ENCODE assay signal across 20 cellular contexts in the genomic region with DNA sequence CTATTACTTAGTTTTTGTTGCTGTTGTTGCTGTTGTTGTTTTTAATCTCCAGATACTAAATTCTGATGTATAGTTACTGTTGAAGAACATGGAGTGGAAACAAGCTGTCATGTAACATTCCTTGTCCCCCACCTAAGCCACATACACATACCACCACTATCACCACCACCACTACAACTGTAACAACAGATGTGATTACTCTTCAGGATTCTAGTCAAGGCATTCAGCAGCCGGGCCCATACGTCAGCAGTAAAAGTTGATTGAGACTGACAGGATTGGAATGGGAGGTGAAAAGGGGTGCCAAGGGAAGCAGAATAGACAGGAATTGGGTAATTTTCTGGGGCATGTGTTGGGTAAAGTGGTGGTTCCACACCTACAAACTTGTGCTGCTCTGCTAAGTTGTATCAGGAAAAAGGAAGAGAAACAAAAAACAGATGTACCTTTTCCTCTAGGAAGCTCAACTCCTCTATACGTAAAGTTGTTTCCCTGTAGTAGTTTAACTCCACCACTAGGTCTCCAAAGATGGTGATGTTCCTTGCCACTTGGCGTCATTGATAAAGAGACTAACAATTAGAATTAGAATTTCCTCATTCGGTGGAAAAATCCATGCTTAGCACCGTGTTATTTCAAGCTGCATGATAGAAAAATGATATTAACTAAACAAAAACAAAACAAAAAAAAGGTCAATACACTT.
"Had no signal": no experiment of that assay in that cellular context is flagged by ENCODE, and none has a peak within 500 bp of the region (broad histone marks: within the 10 kb centered on the region; RNA-seq: fewer than 3 reads in every experiment).

No MANE protein-coding gene starts in this region.

- H3K4me3 Mint-ChIP-seq: activated naive CD8-positive, alpha-beta T cell treated with anti-CD3 and anti-CD28 coated beads, Interleukin-2, amount 10 ng/mL, durations not matched to agents 7 days and 5 days; activated T-helper 1 cell treated with anti-CD3 and anti-CD28 coated beads, Interleukin-12 subunit alpha, Interleukin-12 subunit beta, Interleukin-2, Interleukin-4 antibody, amounts not matched to agents 30 ng/mL and 10 ng/mL and 1 ng/mL, durations not matched to agents 14 hours and 24 hours and 36 hours; immature natural killer cell; naive thymus-derived CD8-positive, alpha-beta T cell; stimulated activated naive CD8-positive, alpha-beta T cell treated with anti-CD3 and anti-CD28 coated beads, Interleukin-15, amount 100 ng/mL, for 72 hours; T-cell had no signal

- DNase-seq: activated CD4-positive, alpha-beta T cell treated with anti-CD3 and anti-CD28 coated beads, Interleukin-2, amount 50 U/mL, for 1 hour; activated CD8-positive, alpha-beta memory T cell treated with anti-CD3 and anti-CD28 coated beads for 24 hours; activated naive CD4-positive, alpha-beta T cell; activated naive CD8-positive, alpha-beta T cell treated with anti-CD3 and anti-CD28 coated beads, Interleukin-2, amount 10 ng/mL, durations not matched to agents 7 days and 5 days; aorta; dorsolateral prefrontal cortex; immature natural killer cell; mammary epithelial cell; naive thymus-derived CD8-positive, alpha-beta T cell; right lobe of liver; SK-N-SH; spleen; stimulated activated naive CD8-positive, alpha-beta T cell treated with anti-CD3 and anti-CD28 coated beads, Interleukin-15, amount 100 ng/mL, for 72 hours; T-cell; T-helper 9 cell; testis; upper lobe of left lung had no signal

- H3K9me3 ChIP-seq: neutrophil, prostate gland, right lobe of liver, testis, upper lobe of left lung had no signal

- H3K4me1 Mint-ChIP-seq: activated naive CD8-positive, alpha-beta T cell treated with anti-CD3 and anti-CD28 coated beads, Interleukin-2, amount 10 ng/mL, durations not matched to agents 7 days and 5 days; T-cell had no signal

- H3K27ac ChIP-seq: dorsolateral prefrontal cortex, neutrophil, prostate gland, right lobe of liver, spleen, testis, upper lobe of left lung had no signal

- H3K36me3 ChIP-seq: neutrophil, prostate gland, right lobe of liver, spleen, upper lobe of left lung had no signal

- H3K4me2 ChIP-seq: SK-N-SH had no signal

- H3K27ac Mint-ChIP-seq: activated naive CD8-positive, alpha-beta T cell treated with anti-CD3 and anti-CD28 coated beads, Interleukin-2, amount 10 ng/mL, durations not matched to agents 7 days and 5 days; activated T-helper 1 cell treated with anti-CD3 and anti-CD28 coated beads, Interleukin-12 subunit alpha, Interleukin-12 subunit beta, Interleukin-2, Interleukin-4 antibody, amounts not matched to agents 30 ng/mL and 10 ng/mL and 1 ng/mL, durations not matched to agents 14 hours and 24 hours and 36 hours; immature natural killer cell; naive thymus-derived CD8-positive, alpha-beta T cell; stimulated activated naive CD8-positive, alpha-beta T cell treated with anti-CD3 and anti-CD28 coated beads, Interleukin-15, amount 100 ng/mL, for 72 hours; T-cell had no signal

- H3K4me3 ChIP-seq: dorsolateral prefrontal cortex, prostate gland, right lobe of liver, spleen, testis, upper lobe of left lung had no signal

- H3K27me3 Mint-ChIP-seq: activated naive CD8-positive, alpha-beta T cell treated with anti-CD3 and anti-CD28 coated beads, Interleukin-2, amount 10 ng/mL, durations not matched to agents 7 days and 5 days; stimulated activated naive CD8-positive, alpha-beta T cell treated with anti-CD3 and anti-CD28 coated beads, Interleukin-15, amount 100 ng/mL, for 72 hours; T-cell had no signal

- H3K27me3 ChIP-seq: dorsolateral prefrontal cortex, neutrophil, right lobe of liver, spleen, testis, upper lobe of left lung had no signal

- H3K4me1 ChIP-seq: prostate gland, right lobe of liver, spleen, testis, upper lobe of left lung had no signal

- H3K9ac ChIP-seq: SK-N-SH had no signal
